In the genomic region with DNA sequence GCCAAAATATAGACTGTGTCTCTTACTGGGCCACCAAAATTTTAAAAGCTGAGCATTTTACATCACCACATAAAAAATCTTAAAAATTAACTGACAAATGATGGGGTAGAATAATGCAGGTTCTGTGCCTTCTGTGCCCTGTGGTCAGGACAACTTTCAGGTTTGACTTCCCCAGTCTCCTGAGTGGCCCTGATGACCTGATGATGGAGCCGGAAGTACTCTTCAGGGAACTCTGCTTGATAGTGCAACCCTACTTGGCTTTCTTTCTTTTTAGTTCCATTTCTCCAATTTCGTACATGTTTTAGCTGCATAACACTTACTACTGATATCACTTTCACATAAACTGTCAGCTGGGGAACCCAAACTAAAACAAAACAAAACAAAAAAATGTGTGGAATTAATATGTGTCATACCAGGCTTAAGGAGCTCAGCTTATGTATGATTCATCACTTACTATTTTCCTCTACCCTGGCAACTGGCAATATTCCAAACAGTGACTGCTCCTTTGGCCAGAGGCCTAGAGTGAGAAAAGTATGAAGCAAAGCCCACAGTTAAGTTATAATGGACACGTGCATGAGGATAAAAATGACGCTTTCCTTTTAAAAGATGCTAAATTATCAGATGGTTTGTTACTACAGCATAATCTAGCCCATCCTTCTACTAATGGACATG, we compare ENCODE assay signal across 8 cellular contexts.
DNase-seq lines count a peak whose midpoint lies in the region; ATAC-seq and TF ChIP-seq lines count a peak whose summit lies in the region.

No MANE protein-coding gene starts in this region.

- CTCF ChIA-PET in CD4-positive, alpha-beta memory T cell (lab: Charles Lee; ENCODE audit: partially characterized antibody): no interaction called here
- CTCF ChIA-PET in activated CD4-positive, alpha-beta memory T cell treated with anti-CD3 and anti-CD28 coated beads for 36 hours (lab: Charles Lee): no interaction called here

- no peak for TF ChIP-seq CTCF in brain (conservative IDR thresholded peaks at IDR 0.05)
- TF ChIP-seq CTCF in left lung (IDR thresholded peaks at IDR 0.05): no peak

- no peaks in the 10 kb centered on the region for H3K36me3 ChIP-seq in left lung
- H3K36me3 ChIP-seq in CD4-positive, alpha-beta memory T cell (ENCODE audit: insufficient read depth, low read length): no peaks in the 10 kb centered on the region

- peak overlapping the region in 2 of 5 experiments; percentile 20 to 36 for H3K4me3 Mint-ChIP-seq in brain
- H3K4me3 Mint-ChIP-seq in CD4-positive, alpha-beta memory T cell: no peak overlapping the region
- no peak overlapping the region for H3K4me3 Mint-ChIP-seq in activated CD4-positive, alpha-beta memory T cell treated with anti-CD3 and anti-CD28 coated beads for 36 hours

- POLR2A ChIA-PET in CD4-positive, alpha-beta memory T cell (lab: Charles Lee; ENCODE audit: partially characterized antibody): no interaction called here
- POLR2A ChIA-PET in activated CD4-positive, alpha-beta memory T cell treated with anti-CD3 and anti-CD28 coated beads for 36 hours (lab: Charles Lee): no interaction called here

- H3K4me1 Mint-ChIP-seq in brain: peaks cover 34% of the 10 kb centered on the region
- no peaks in the 10 kb centered on the region for H3K4me1 Mint-ChIP-seq in CD4-positive, alpha-beta memory T cell
- no peaks in the 10 kb centered on the region for H3K4me1 Mint-ChIP-seq in activated CD4-positive, alpha-beta memory T cell treated with anti-CD3 and anti-CD28 coated beads for 36 hours (ENCODE audit: low read depth)

- H3K27me3 Mint-ChIP-seq in brain: no peaks in the 10 kb centered on the region
- no peaks in the 10 kb centered on the region for H3K27me3 Mint-ChIP-seq in CD4-positive, alpha-beta memory T cell
- H3K27me3 Mint-ChIP-seq in activated CD4-positive, alpha-beta memory T cell treated with anti-CD3 and anti-CD28 coated beads for 36 hours: no peaks in the 10 kb centered on the region

- no peak overlapping the region for H3K4me3 ChIP-seq in left lung
- no peak overlapping the region for H3K4me3 ChIP-seq in CD4-positive, alpha-beta memory T cell (ENCODE audit: low read length in 2 of 2)

- intact Hi-C loops in left lung (cut with DNase I): no loop called here
- intact Hi-C loops in CD4-positive, alpha-beta memory T cell (cut with micrococcal nuclease): no loop called here
- intact Hi-C loops in activated CD4-positive, alpha-beta memory T cell treated with anti-CD3 and anti-CD28 coated beads for 36 hours (cut with micrococcal nuclease): no loop called here

- no peaks in the 10 kb centered on the region for H3K4me1 ChIP-seq in left lung
- no peaks in the 10 kb centered on the region for H3K4me1 ChIP-seq in CD4-positive, alpha-beta memory T cell (ENCODE audit: insufficient read depth, low read length)

- ATAC-seq in left lung (peak; percentile 84), HG03378 (IDR thresholded peaks at IDR 0.05; ENCODE audit: unreplicated experiment) (no peak), HG02763 (IDR thresholded peaks at IDR 0.05; ENCODE audit: unreplicated experiment) (no peak)

- H3K27ac ChIP-seq in left lung: peak overlapping the region in 1 of 2 donors; percentile 6
- H3K27ac ChIP-seq in CD4-positive, alpha-beta memory T cell (ENCODE audit: low read depth, low read length): no peak overlapping the region

- DNase-seq in AG08396 (ENCODE audit: low spot score) (peak; percentile 84), LoVo (ENCODE audit: low spot score) (peak; percentile 86), left lung (peak in 1 of 2 donors; percentile 36)
- DNase-seq in CD4-positive, alpha-beta memory T cell: no peak
- no peak for DNase-seq in activated CD4-positive, alpha-beta memory T cell treated with anti-CD3 and anti-CD28 coated beads for 36 hours

- peaks cover 0 to 6% of the 10 kb centered on the region in 2 donors for H3K9me3 ChIP-seq in left lung
- H3K9me3 ChIP-seq in CD4-positive, alpha-beta memory T cell (ENCODE audit: control insufficient read depth in 1 of 2, low read length in 2 of 2): no peaks in the 10 kb centered on the region

- H3K27me3 ChIP-seq in left lung: no peaks in the 10 kb centered on the region
- no peaks in the 10 kb centered on the region for H3K27me3 ChIP-seq in CD4-positive, alpha-beta memory T cell (ENCODE audit: insufficient read depth, low read length)

- peak overlapping the region in 4 of 5 experiments; percentile 31 to 88 (median 66) for H3K27ac Mint-ChIP-seq in brain
- H3K27ac Mint-ChIP-seq in CD4-positive, alpha-beta memory T cell: no peak overlapping the region
- H3K27ac Mint-ChIP-seq in activated CD4-positive, alpha-beta memory T cell treated with anti-CD3 and anti-CD28 coated beads for 36 hours: no peak overlapping the region

- H3K9me3 Mint-ChIP-seq in brain: peaks cover 2 to 8% (median 6%) of the 10 kb centered on the region in 5 experiments
- H3K9me3 Mint-ChIP-seq in CD4-positive, alpha-beta memory T cell: peaks cover 0 to 6% (median 2%) of the 10 kb centered on the region in 8 donors
- H3K9me3 Mint-ChIP-seq in activated CD4-positive, alpha-beta memory T cell treated with anti-CD3 and anti-CD28 coated beads for 36 hours: peaks cover 2% of the 10 kb centered on the region

- H3K36me3 Mint-ChIP-seq in brain: no peaks in the 10 kb centered on the region
- no peaks in the 10 kb centered on the region for H3K36me3 Mint-ChIP-seq in CD4-positive, alpha-beta memory T cell
- H3K36me3 Mint-ChIP-seq in activated CD4-positive, alpha-beta memory T cell treated with anti-CD3 and anti-CD28 coated beads for 36 hours: no peaks in the 10 kb centered on the region

Comparison
In these comparisons a context has a peak if more than half of its experiments do, and no peak if none do; other contexts are left out.
1. DNase-seq: peak in AG08396 (single experiment) and LoVo (single experiment); none in CD4-positive, alpha-beta memory T cell (0 of 5) and activated CD4-positive, alpha-beta memory T cell treated with anti-CD3 and anti-CD28 coated beads for 36 hours (single experiment).
2. H3K27ac Mint-ChIP-seq: peak in brain (4 of 5); none in CD4-positive, alpha-beta memory T cell (0 of 7) and activated CD4-positive, alpha-beta memory T cell treated with anti-CD3 and anti-CD28 coated beads for 36 hours (single experiment).